15 cellular contexts compared by ENCODE assay signal in the genomic region with DNA sequence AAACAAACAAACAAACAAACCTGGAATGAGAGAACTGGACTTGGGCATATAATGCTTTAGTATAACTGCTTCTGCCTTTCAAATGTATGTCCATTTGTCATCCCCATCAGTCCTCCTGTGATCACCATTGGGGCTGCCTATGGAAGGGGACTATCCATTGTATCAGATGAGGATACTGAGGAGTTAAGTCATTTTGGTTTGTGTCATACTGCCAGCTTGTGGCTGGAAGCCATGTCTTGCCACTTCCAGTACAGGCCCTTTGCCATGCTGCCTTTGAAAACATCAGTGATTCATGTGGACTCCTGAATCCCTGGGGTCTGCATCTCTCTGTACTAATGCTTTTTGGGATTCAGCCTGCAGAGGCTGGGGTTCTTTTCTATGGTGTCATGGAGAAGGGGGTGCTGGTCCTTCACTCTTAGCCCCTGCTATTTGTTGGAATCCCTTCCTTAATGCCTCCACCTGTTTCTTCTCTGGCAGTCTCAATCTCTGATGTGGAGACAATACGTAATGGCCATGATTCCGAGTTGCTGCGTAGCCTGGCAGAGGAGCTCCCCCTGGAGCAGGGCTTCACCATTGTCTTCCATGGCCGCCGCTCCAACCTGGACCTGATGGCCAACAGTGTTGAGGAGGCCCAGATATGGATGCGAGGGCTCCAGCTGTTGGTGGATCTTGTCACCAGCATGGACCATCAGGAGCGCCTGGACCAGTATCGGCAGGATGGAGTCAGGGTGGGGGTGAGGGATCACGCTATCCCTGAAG. TPM values are rescaled to one million over a fixed set of nuclear protein-coding genes. Genes with fewer than 3 reads are reported as not detected.
DNase-seq lines count a peak whose midpoint lies in the region; ATAC-seq and TF ChIP-seq lines count a peak whose summit lies in the region.
"Had no signal": no experiment of that assay in that cellular context is flagged by ENCODE, and none has a peak within 500 bp of the region (broad histone marks: within the 10 kb centered on the region; RNA-seq: fewer than 3 reads in every experiment).

No MANE protein-coding gene starts in this region.

- H4K91ac ChIP-seq in neuronal stem cell (ENCODE audit: low read depth, low read length, poor library complexity), result no peak overlapping the region

- H3K4me1 ChIP-seq in neuronal stem cell (ENCODE audit: control insufficient read depth in 2 of 2, insufficient read depth in 1 of 2, low read depth in 1 of 2, low read length in 2 of 2), result no peaks in the 10 kb centered on the region
- H3K4me1 ChIP-seq: Caco-2, tibial nerve had no signal

- no peak overlapping the region for H3K4me2 ChIP-seq in neuronal stem cell (ENCODE audit: insufficient read depth, low read length, poor library complexity, severe bottlenecking)
- H3K4me2 ChIP-seq: smooth muscle cell had no signal

- H2BK15ac ChIP-seq in neuronal stem cell (ENCODE audit: low read length), result no peak overlapping the region

- TF ChIP-seq CTCF in VCaP (conservative IDR thresholded peaks at IDR 0.05), result peak; percentile 17

- H4K8ac ChIP-seq in neuronal stem cell (ENCODE audit: low read depth, low read length), result no peak overlapping the region

- no peak overlapping the region for H3K9ac ChIP-seq in neuronal stem cell (ENCODE audit: low read depth, low read length, poor library complexity)

- DNase-seq in DMS53 (lab: John Stamatoyannopoulos, UW), result peak; percentile 38
- DNase-seq in DMS53 treated with DMSO at 0.1 percent for 48 hours (lab: John Stamatoyannopoulos, UW; ENCODE audit: unreplicated experiment), result no peak
- DNase-seq in neuronal stem cell (ENCODE audit: low spot score), result no peak
- DNase-seq in T-helper 9 cell, result no peak
- DNase-seq in stimulated activated naive CD8-positive, alpha-beta T cell treated with anti-CD3 and anti-CD28 coated beads, Interleukin-15, Interleukin-2, amounts not matched to agents 100 U/mL and 50 U/mL, for 24 hours, result no peak
- DNase-seq: activated CD4-positive, alpha-beta T cell treated with anti-CD3 and anti-CD28 coated beads, Interleukin-2, amount 50 U/mL, for 48 hours; brain microvascular endothelial cell; hypothalamus; left ventricle myocardium inferior had no signal

- WGBS in neuronal stem cell (ENCODE audit: extremely low coverage in 2 of 2, insufficient read length in 2 of 2, insufficient replicate concordance in 1 of 2), 2 donors, result no CpG with 5 or more reads among the region's 9 CpGs

- no peak overlapping the region for H2BK12ac ChIP-seq in neuronal stem cell (ENCODE audit: low read length)

- H3K36me3 ChIP-seq in neuronal stem cell (replicated peaks in 1 of 2; ENCODE audit: control insufficient read depth in 2 of 2, insufficient read depth in 2 of 2, low read length in 2 of 2), result no peaks in the 10 kb centered on the region
- H3K36me3 ChIP-seq: brain microvascular endothelial cell, left ventricle myocardium inferior had no signal

- H3K23ac ChIP-seq in neuronal stem cell (ENCODE audit: low read depth, low read length, poor library complexity), result no peak overlapping the region

- TF ChIP-seq RAD21 in Ishikawa (IDR thresholded peaks at IDR 0.05; ENCODE audit: low read depth), result peak; percentile 37

- no peak overlapping the region for H2BK120ac ChIP-seq in neuronal stem cell (ENCODE audit: low read depth, low read length)

- H3K27ac ChIP-seq in VCaP (no peak overlapping the region), neuronal stem cell (replicated peaks; ENCODE audit: low read length) (no peak overlapping the region)
- H3K27ac ChIP-seq: brain microvascular endothelial cell, left ventricle myocardium inferior, tibial nerve had no signal

- no peak for ATAC-seq in stimulated activated naive CD8-positive, alpha-beta T cell treated with anti-CD3 and anti-CD28 coated beads, Interleukin-15, Interleukin-2, amounts not matched to agents 100 U/mL and 50 U/mL, for 24 hours
- no peak for ATAC-seq in GM18873 (IDR thresholded peaks at IDR 0.05; ENCODE audit: low FRiP score, unreplicated experiment)

- H3K9me3 ChIP-seq in neuronal stem cell (replicated peaks in 1 of 2; ENCODE audit: control insufficient read depth in 2 of 2, insufficient read depth in 1 of 2, low read depth in 1 of 2, low read length in 2 of 2), result no peaks in the 10 kb centered on the region
- H3K9me3 ChIP-seq: Caco-2, left ventricle myocardium inferior, tibial nerve had no signal

- H3K4me3 ChIP-seq in neuronal stem cell (ENCODE audit: low read length in 2 of 2), result no peak overlapping the region
- H3K4me3 ChIP-seq: left ventricle myocardium inferior, smooth muscle cell, tibial nerve had no signal

- no peak overlapping the region for H2AFZ ChIP-seq in neuronal stem cell (ENCODE audit: low read length)

- H3K4ac ChIP-seq in neuronal stem cell (ENCODE audit: low read length), result no peak overlapping the region

- no peak overlapping the region for H3K14ac ChIP-seq in neuronal stem cell (ENCODE audit: low read length)

- no peak overlapping the region for H2BK5ac ChIP-seq in neuronal stem cell (ENCODE audit: low read length)

- H3K27me3 ChIP-seq in neuronal stem cell (ENCODE audit: control insufficient read depth in 3 of 3, insufficient read depth in 3 of 3, low read depth in 1 of 3, low read length in 3 of 3), result no peaks in the 10 kb centered on the region
- H3K27me3 ChIP-seq: brain microvascular endothelial cell, tibial nerve had no signal

- H3K18ac ChIP-seq in neuronal stem cell (ENCODE audit: low read length), result peak overlapping the region; percentile 11

- H2AK5ac ChIP-seq in neuronal stem cell (ENCODE audit: low read depth, low read length), result no peak overlapping the region

- no peaks in the 10 kb centered on the region for H3K79me1 ChIP-seq in neuronal stem cell (ENCODE audit: low read depth, low read length)

- TF ChIP-seq EP300 in Ishikawa (IDR thresholded peaks at IDR 0.05; ENCODE audit: borderline replicate concordance), result no peak

TF ChIP-seq in Ishikawa, 13 proteins besides CTCF, POLR2A, EP300 and RAD21:
- TF ChIP-seq, protein P1, sequence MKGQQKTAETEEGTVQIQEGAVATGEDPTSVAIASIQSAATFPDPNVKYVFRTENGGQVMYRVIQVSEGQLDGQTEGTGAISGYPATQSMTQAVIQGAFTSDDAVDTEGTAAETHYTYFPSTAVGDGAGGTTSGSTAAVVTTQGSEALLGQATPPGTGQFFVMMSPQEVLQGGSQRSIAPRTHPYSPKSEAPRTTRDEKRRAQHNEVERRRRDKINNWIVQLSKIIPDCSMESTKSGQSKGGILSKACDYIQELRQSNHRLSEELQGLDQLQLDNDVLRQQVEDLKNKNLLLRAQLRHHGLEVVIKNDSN (IDR thresholded peaks at IDR 0.05), result no peak
- no peak for TF ChIP-seq FOXM1 (IDR thresholded peaks at IDR 0.05; ENCODE audit: borderline replicate concordance, low read depth)
- TF ChIP-seq TCF12 (IDR thresholded peaks at IDR 0.05; ENCODE audit: low read depth), result no peak
- TF ChIP-seq MAX (IDR thresholded peaks at IDR 0.05), result no peak
- TF ChIP-seq TAF1 (IDR thresholded peaks at IDR 0.05; ENCODE audit: low read depth), result no peak
- TF ChIP-seq, protein P2, sequence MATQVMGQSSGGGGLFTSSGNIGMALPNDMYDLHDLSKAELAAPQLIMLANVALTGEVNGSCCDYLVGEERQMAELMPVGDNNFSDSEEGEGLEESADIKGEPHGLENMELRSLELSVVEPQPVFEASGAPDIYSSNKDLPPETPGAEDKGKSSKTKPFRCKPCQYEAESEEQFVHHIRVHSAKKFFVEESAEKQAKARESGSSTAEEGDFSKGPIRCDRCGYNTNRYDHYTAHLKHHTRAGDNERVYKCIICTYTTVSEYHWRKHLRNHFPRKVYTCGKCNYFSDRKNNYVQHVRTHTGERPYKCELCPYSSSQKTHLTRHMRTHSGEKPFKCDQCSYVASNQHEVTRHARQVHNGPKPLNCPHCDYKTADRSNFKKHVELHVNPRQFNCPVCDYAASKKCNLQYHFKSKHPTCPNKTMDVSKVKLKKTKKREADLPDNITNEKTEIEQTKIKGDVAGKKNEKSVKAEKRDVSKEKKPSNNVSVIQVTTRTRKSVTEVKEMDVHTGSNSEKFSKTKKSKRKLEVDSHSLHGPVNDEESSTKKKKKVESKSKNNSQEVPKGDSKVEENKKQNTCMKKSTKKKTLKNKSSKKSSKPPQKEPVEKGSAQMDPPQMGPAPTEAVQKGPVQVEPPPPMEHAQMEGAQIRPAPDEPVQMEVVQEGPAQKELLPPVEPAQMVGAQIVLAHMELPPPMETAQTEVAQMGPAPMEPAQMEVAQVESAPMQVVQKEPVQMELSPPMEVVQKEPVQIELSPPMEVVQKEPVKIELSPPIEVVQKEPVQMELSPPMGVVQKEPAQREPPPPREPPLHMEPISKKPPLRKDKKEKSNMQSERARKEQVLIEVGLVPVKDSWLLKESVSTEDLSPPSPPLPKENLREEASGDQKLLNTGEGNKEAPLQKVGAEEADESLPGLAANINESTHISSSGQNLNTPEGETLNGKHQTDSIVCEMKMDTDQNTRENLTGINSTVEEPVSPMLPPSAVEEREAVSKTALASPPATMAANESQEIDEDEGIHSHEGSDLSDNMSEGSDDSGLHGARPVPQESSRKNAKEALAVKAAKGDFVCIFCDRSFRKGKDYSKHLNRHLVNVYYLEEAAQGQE (IDR thresholded peaks at IDR 0.05; ENCODE audit: low read depth), result no peak
- TF ChIP-seq ZBTB7A (IDR thresholded peaks at IDR 0.05; ENCODE audit: low read depth), result no peak
- no peak for TF ChIP-seq CREB1 (IDR thresholded peaks at IDR 0.05; ENCODE audit: low read depth)
- TF ChIP-seq EGR1 (IDR thresholded peaks at IDR 0.05), result no peak
- no peak for TF ChIP-seq TEAD4 (IDR thresholded peaks at IDR 0.05)

RNA-seq across cellular contexts. Expression of gene PLCD4, which starts 10.6 kb away (rescaled TPM):
- polyA plus RNA-seq in neuronal stem cell (2013, experiment 1 of 2), result 0.40 TPM
- polyA plus RNA-seq in neuronal stem cell (2013, experiment 2 of 2), result 0.37 TPM

RNA-seq across cellular contexts. Expression of gene ZNF142, which starts 41.1 kb away (rescaled TPM):
- polyA plus RNA-seq in neuronal stem cell (2013, experiment 1 of 2), result 9.7 TPM
- polyA plus RNA-seq in neuronal stem cell (2013, experiment 2 of 2), result 9.4 TPM

RNA-seq across cellular contexts. Expression of gene BCS1L, which starts 41.2 kb away (rescaled TPM):
- 17.1 TPM for polyA plus RNA-seq in neuronal stem cell (2013, experiment 1 of 2)
- polyA plus RNA-seq in neuronal stem cell (2013, experiment 2 of 2), result 15.7 TPM

RNA-seq across cellular contexts. Expression of gene CNOT9, which starts 49.6 kb away (rescaled TPM):
- polyA plus RNA-seq in neuronal stem cell (2013, experiment 1 of 2), result 53.0 TPM
- 56.2 TPM for polyA plus RNA-seq in neuronal stem cell (2013, experiment 2 of 2)

RNA-seq across cellular contexts. Expression of gene USP37, which starts 50.1 kb away (rescaled TPM):
- 7.6 TPM for polyA plus RNA-seq in neuronal stem cell (2013, experiment 1 of 2)
- 7.6 TPM for polyA plus RNA-seq in neuronal stem cell (2013, experiment 2 of 2)
